16 cellular contexts compared by ENCODE assay signal in genomic region chr7:49692516-49692915, GRCh38.
A peak's percentile ranks its signal among the peaks of the same experiment; 100 is the strongest.
DNase-seq lines count a peak whose midpoint lies in the region; ATAC-seq and TF ChIP-seq lines count a peak whose summit lies in the region.
"Had no signal": no experiment of that assay in that cellular context is flagged by ENCODE, and none has a peak within 500 bp of the region (broad histone marks: within the 10 kb centered on the region; RNA-seq: fewer than 3 reads in every experiment).

No MANE protein-coding gene starts in this region.

- H4K20me1 ChIP-seq in KMS-11 (ENCODE audit: insufficient read depth), result no peaks in the 10 kb centered on the region

- H3K27me3 Mint-ChIP-seq in activated CD4-positive, alpha-beta T cell treated with anti-CD3 and anti-CD28 coated beads, Interleukin-2, amount 10 ng/mL, durations not matched to agents 24 days and 14 days, result no peaks in the 10 kb centered on the region

- H3K9ac ChIP-seq in KMS-11, result no peak overlapping the region
- peak overlapping the region; percentile 45 for H3K9ac ChIP-seq in mesenchymal stem cell (ENCODE audit: low read length)

- H3K23ac ChIP-seq in mesenchymal stem cell (ENCODE audit: low read length in 2 of 2), result no peak overlapping the region

- H3K4me1 Mint-ChIP-seq in activated CD4-positive, alpha-beta T cell treated with anti-CD3 and anti-CD28 coated beads, Interleukin-2, amount 10 ng/mL, durations not matched to agents 24 days and 14 days, result peaks cover 6% of the 10 kb centered on the region
- H3K4me1 Mint-ChIP-seq: GM23338 had no signal

- H2BK120ac ChIP-seq in mesenchymal stem cell (ENCODE audit: low read depth, low read length), result no peak overlapping the region

- WGBS in mesenchymal stem cell, result no CpG with 5 or more reads among the region's 2 CpGs

- no peak overlapping the region for H2AK5ac ChIP-seq in mesenchymal stem cell (ENCODE audit: low read length, severe bottlenecking)

- H3K4me1 ChIP-seq in KMS-11 (ENCODE audit: low read depth, poor library complexity, severe bottlenecking) (peaks cover 13% of the 10 kb centered on the region), mesenchymal stem cell (ENCODE audit: control insufficient read depth, insufficient read depth, low read depth, low read length) (no peaks in the 10 kb centered on the region)
- H3K4me1 ChIP-seq: Caco-2 had no signal

- H4K8ac ChIP-seq in mesenchymal stem cell (ENCODE audit: low read length), result no peak overlapping the region

- intact Hi-C loops in activated CD4-positive, alpha-beta T cell treated with anti-CD3 and anti-CD28 coated beads, Interleukin-2, amount 10 ng/mL, durations not matched to agents 24 days and 14 days (cut with micrococcal nuclease), result no loop called here

- H4K91ac ChIP-seq in mesenchymal stem cell (ENCODE audit: low read length), result no peak overlapping the region

- no peak overlapping the region for H3K4me3 ChIP-seq in KMS-11 (IDR thresholded peaks at IDR 0.05; ENCODE audit: insufficient read depth, low read depth, low read length)
- H3K4me3 ChIP-seq in mesenchymal stem cell (ENCODE audit: insufficient read depth in 1 of 2, low read depth in 1 of 2, low read length in 2 of 2), result no peak overlapping the region
- H3K4me3 ChIP-seq: GM23338 had no signal

- no peaks in the 10 kb centered on the region for H3K79me2 ChIP-seq in KMS-11 (ENCODE audit: insufficient read depth, low read depth)

- no peak overlapping the region for H2BK15ac ChIP-seq in mesenchymal stem cell (ENCODE audit: low read depth, poor library complexity, severe bottlenecking)

- no peak overlapping the region for H3K18ac ChIP-seq in mesenchymal stem cell (ENCODE audit: low read depth in 1 of 2, low read length in 2 of 2)

- no peak overlapping the region for H3K4ac ChIP-seq in mesenchymal stem cell (ENCODE audit: low read depth in 1 of 2, low read length in 2 of 2)

- no peak overlapping the region for H3K14ac ChIP-seq in mesenchymal stem cell (ENCODE audit: low read length in 2 of 2)

- H3K79me1 ChIP-seq in mesenchymal stem cell (replicated peaks; ENCODE audit: low read length, poor library complexity, severe bottlenecking), result no peaks in the 10 kb centered on the region

- H2AFZ ChIP-seq in KMS-11 (ENCODE audit: low read depth) (peak overlapping the region; percentile 18), mesenchymal stem cell (ENCODE audit: low read depth, low read length) (no peak overlapping the region)
- H2AFZ ChIP-seq: GM23338 had no signal

- H3K36me3 ChIP-seq in KMS-11 (ENCODE audit: insufficient read depth), result no peaks in the 10 kb centered on the region; the same call in 1 of the 2 replicates
- H3K36me3 ChIP-seq in mesenchymal stem cell (ENCODE audit: control insufficient read depth in 1 of 2, insufficient read depth in 2 of 2, low read depth in 1 of 2, low read length in 2 of 2), result no peaks in the 10 kb centered on the region

- H3K27ac ChIP-seq in KMS-11 (no peak overlapping the region), mesenchymal stem cell (ENCODE audit: low read length, poor library complexity, severe bottlenecking) (no peak overlapping the region)

- peak; percentile 62 for ATAC-seq in GM21529 (IDR thresholded peaks at IDR 0.05; ENCODE audit: unreplicated experiment)
- ATAC-seq: GM23338, Panc1 had no signal

- peak; percentile 48 for DNase-seq in NOMO-1 treated with DMSO at 0.1 percent for 48 hours (lab: John Stamatoyannopoulos, UW; ENCODE audit: unreplicated experiment)
- DNase-seq in mesenchymal stem cell, result no peak
- DNase-seq in activated naive CD4-positive, alpha-beta T cell (lab: John Stamatoyannopoulos, UW), result no peak
- no peak for DNase-seq in activated CD4-positive, alpha-beta T cell treated with anti-CD3 and anti-CD28 coated beads, Interleukin-2, amount 10 ng/mL, durations not matched to agents 24 days and 14 days
- no peak for DNase-seq in NCI-H187 (lab: John Stamatoyannopoulos, UW)
- DNase-seq: Caco-2, DMS153, EL, KBM-7, NCI-H1105, NCI-H1694 treated with DMSO at 0.1 percent for 48 hours, SW 1271 had no signal

- no peaks in the 10 kb centered on the region for H3K27me3 ChIP-seq in KMS-11 (ENCODE audit: insufficient read depth, low read depth)
- no peaks in the 10 kb centered on the region for H3K27me3 ChIP-seq in mesenchymal stem cell (ENCODE audit: control insufficient read depth in 1 of 2, insufficient read depth in 1 of 2, low read length in 2 of 2)

- H3K4me2 ChIP-seq in KMS-11 (peak overlapping the region; percentile 52), mesenchymal stem cell (ENCODE audit: low read length, poor library complexity, severe bottlenecking) (no peak overlapping the region)
- H3K4me2 ChIP-seq: GM23338 had no signal

- H3K36me3 Mint-ChIP-seq in activated CD4-positive, alpha-beta T cell treated with anti-CD3 and anti-CD28 coated beads, Interleukin-2, amount 10 ng/mL, durations not matched to agents 24 days and 14 days (ENCODE audit: low read depth), result no peaks in the 10 kb centered on the region

- no peak overlapping the region for H2BK5ac ChIP-seq in mesenchymal stem cell (ENCODE audit: low read depth, low read length, poor library complexity, severe bottlenecking)

- no peak for TF ChIP-seq CTCF in KMS-11 (conservative IDR thresholded peaks at IDR 0.05; ENCODE audit: low read depth, low read length)

- no peaks in the 10 kb centered on the region for H3K9me3 Mint-ChIP-seq in activated CD4-positive, alpha-beta T cell treated with anti-CD3 and anti-CD28 coated beads, Interleukin-2, amount 10 ng/mL, durations not matched to agents 24 days and 14 days
- H3K9me3 Mint-ChIP-seq: GM23338 had no signal

- no peak overlapping the region for H2BK12ac ChIP-seq in mesenchymal stem cell (ENCODE audit: low read length in 2 of 2)

- no peak overlapping the region for H3K27ac Mint-ChIP-seq in activated CD4-positive, alpha-beta T cell treated with anti-CD3 and anti-CD28 coated beads, Interleukin-2, amount 10 ng/mL, durations not matched to agents 24 days and 14 days
- H3K27ac Mint-ChIP-seq: GM23338 had no signal

- H3K9me3 ChIP-seq in mesenchymal stem cell (ENCODE audit: control insufficient read depth, low read length), result no peaks in the 10 kb centered on the region
- H3K9me3 ChIP-seq: Caco-2 had no signal

- H3K4me3 Mint-ChIP-seq in activated CD4-positive, alpha-beta T cell treated with anti-CD3 and anti-CD28 coated beads, Interleukin-2, amount 10 ng/mL, durations not matched to agents 24 days and 14 days, result no peak overlapping the region
- H3K4me3 Mint-ChIP-seq: GM23338 had no signal
